In the genomic region with DNA sequence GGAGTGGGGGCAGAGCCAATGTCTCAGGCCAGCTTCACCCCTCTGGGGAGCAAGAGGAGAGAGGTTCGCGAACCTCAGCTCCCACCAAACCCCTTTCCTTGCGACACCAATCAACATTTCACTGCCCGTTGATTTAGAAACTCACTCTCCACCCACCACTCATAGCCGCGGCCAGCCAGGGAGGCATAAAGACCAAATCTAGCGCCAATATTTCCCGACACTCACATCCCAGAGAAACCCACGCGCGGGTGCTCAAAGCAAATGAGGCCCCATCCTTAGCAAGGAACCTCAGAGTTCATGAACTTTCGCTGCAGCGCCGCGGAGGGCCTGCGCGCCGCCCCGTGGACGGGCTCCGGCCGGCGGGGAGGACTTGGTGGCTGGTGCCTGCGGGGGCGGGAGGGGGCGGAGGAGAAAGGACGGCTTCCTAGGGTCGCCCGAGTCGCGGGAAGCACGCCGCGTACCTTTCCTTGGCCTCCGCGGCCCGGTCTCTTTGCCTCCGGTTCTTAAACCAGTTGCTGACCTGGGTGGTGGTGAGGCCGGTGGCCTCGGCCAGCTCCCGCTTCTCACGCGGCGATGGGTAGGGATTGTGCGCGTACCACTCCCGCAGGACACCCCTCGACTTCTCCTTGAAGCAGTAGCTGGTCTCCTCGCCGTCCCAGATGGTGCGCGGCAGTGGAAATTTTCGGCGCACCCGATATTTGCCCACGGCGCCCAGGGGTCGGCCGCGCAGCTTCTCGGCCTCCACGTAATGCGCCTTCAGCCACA, we compare ENCODE assay signal across 8 cellular contexts. TPM values are rescaled to one million over a fixed set of nuclear protein-coding genes. Genes with fewer than 3 reads are reported as not detected.
DNase-seq lines count a peak whose midpoint lies in the region; ATAC-seq and TF ChIP-seq lines count a peak whose summit lies in the region.

No MANE protein-coding gene starts in this region.

- no peak for TF ChIP-seq CTCF in BJ (IDR thresholded peaks at IDR 0.05; ENCODE audit: insufficient read depth, low read depth, low read length)
- no peak for TF ChIP-seq CTCF in mammary epithelial cell (conservative IDR thresholded peaks at IDR 0.05 in 1 of 2, IDR thresholded peaks at IDR 0.05 in 1 of 2; ENCODE audit: extremely low read depth in 1 of 2, insufficient read depth in 1 of 2, low read depth in 1 of 2, low read length in 2 of 2)
- TF ChIP-seq CTCF in foreskin keratinocyte (conservative IDR thresholded peaks at IDR 0.05): no peak

- dilution Hi-C loops in mammary epithelial cell (cut with HindIII; ENCODE audit: low sequenced_read_pairs): loop anchor here (25.0 kb wide), 1 partner anchor 339 kb away; the partner anchor contains the start of genes SLC38A6 and TRMT5

- 20% methylated on average over 20 of the region's 63 CpGs for WGBS in mammary epithelial cell (ENCODE audit: low coverage, missing lambda C conversion rate)

- no peak overlapping the region for H3K27ac ChIP-seq in mammary epithelial cell (ENCODE audit: insufficient read depth, low read depth, low read length)
- H3K27ac ChIP-seq in muscle layer of duodenum (ENCODE audit: low read length): no peak overlapping the region
- H3K27ac ChIP-seq in foreskin keratinocyte: no peak overlapping the region

- no peak overlapping the region for H3K9ac ChIP-seq in mammary epithelial cell (ENCODE audit: insufficient read depth, low read length)

- POLR2A ChIA-PET in BJ (lab: Charles Lee): no interaction called here

- BruUV-seq in mammary epithelial cell (replicated peaks; lab: Mats Ljungman, UMichigan): no TSS peak

- intact Hi-C loops in mammary epithelial cell (cut with micrococcal nuclease): no loop called here

- peaks cover 4% of the 10 kb centered on the region for H3K27me3 ChIP-seq in BJ (ENCODE audit: control insufficient read depth, insufficient read depth, low read length)
- peaks cover 25% of the 10 kb centered on the region for H3K27me3 ChIP-seq in mammary epithelial cell (ENCODE audit: insufficient read depth, low read length)
- peaks cover 96% of the 10 kb centered on the region for H3K27me3 ChIP-seq in muscle layer of duodenum (ENCODE audit: low read depth, low read length)
- peaks cover 100% of the 10 kb centered on the region for H3K27me3 ChIP-seq in foreskin keratinocyte

- H3K79me2 ChIP-seq in mammary epithelial cell (ENCODE audit: insufficient read depth, low read length): no peaks in the 10 kb centered on the region

- H4K20me1 ChIP-seq in mammary epithelial cell (ENCODE audit: insufficient read depth, low read length): no peaks in the 10 kb centered on the region

- H3K9me3 ChIP-seq in mammary epithelial cell (replicated peaks; ENCODE audit: insufficient read depth, low read length): no peaks in the 10 kb centered on the region
- no peaks in the 10 kb centered on the region for H3K9me3 ChIP-seq in muscle layer of duodenum (ENCODE audit: control insufficient read depth in 1 of 2, low read length in 2 of 2)

- CTCF ChIA-PET in BJ (lab: Yijun Ruan, JAX): interaction anchor here (0.6 to 1.4 kb wide), 2 partner anchors 23 to 343 kb away, joined by 3 to 7 read pairs; no protein-coding TSS in a partner anchor
- CTCF ChIA-PET in mammary epithelial cell (lab: Charles Lee; ENCODE audit: low non-redundant PET): no interaction called here

- peak overlapping the region; percentile 83 for H2AFZ ChIP-seq in mammary epithelial cell (ENCODE audit: low read depth, low read length)

- no peak for ATAC-seq in foreskin keratinocyte

- H3K36me3 ChIP-seq in BJ (ENCODE audit: control insufficient read depth, insufficient read depth, low read length) (peaks cover 3% of the 10 kb centered on the region), mammary epithelial cell (ENCODE audit: insufficient read depth, low read length) (no peaks in the 10 kb centered on the region), muscle layer of duodenum (ENCODE audit: control insufficient read depth in 1 of 2, insufficient read depth in 2 of 2, low read length in 2 of 2) (no peaks in the 10 kb centered on the region)

- H3K4me3 ChIP-seq in BJ (ENCODE audit: low read depth, low read length) (peak overlapping the region; percentile 82), mammary epithelial cell (replicated peaks in 1 of 3; ENCODE audit: insufficient read depth in 1 of 3, low read depth in 2 of 3, low read length in 3 of 3) (peak overlapping the region; percentile 30 to 60 (median 50)), muscle layer of duodenum (ENCODE audit: low read depth in 1 of 2, low read length in 2 of 2) (peak overlapping the region; percentile 51 to 79)

- in situ Hi-C loops in mammary epithelial cell (cut with MboI; ENCODE audit: low sequenced_read_pairs in 2 of 2): no loop called here

- H3K4me1 ChIP-seq in mammary epithelial cell (ENCODE audit: insufficient read depth, low read length) (peaks cover 39% of the 10 kb centered on the region), muscle layer of duodenum (ENCODE audit: control insufficient read depth in 1 of 2, insufficient read depth in 2 of 2, low read length in 2 of 2) (peaks cover 0 to 50% of the 10 kb centered on the region in 2 donors), foreskin keratinocyte (no peaks in the 10 kb centered on the region)

- DNase-seq in BJ (ENCODE audit: low read depth) (no peak), HS-27A (ENCODE audit: low read depth) (peak; percentile 15), mammary epithelial cell (peak; percentile 25), HUDEP-2 (lab: John Stamatoyannopoulos, UW; ENCODE audit: unreplicated experiment in 76 of 76) (no peak), cerebellar nuclear complex (lab: John Stamatoyannopoulos, UW) (no peak), foreskin keratinocyte (no peak), activated gamma-delta T cell (lab: John Stamatoyannopoulos, UW) (no peak)

- peak overlapping the region; percentile 89 for H3K4me2 ChIP-seq in mammary epithelial cell (ENCODE audit: insufficient read depth, low read depth, low read length)

RNA-seq across cellular contexts. Expression of gene SIX1, which starts 0.9 kb away (rescaled TPM):
- 3.2 and 6.1 TPM in 2 replicates for polyA plus RNA-seq in BJ (2011; rRNA removed)
- 3.7 and 4.8 TPM in 2 replicates for polyA minus RNA-seq in BJ (2011; rRNA and poly(A)+ RNA removed)
- 1 to 10 TPM in 1 of 2 donors, under 1 TPM in 1; 0.17 to 2.1 TPM for total RNA-seq in mammary epithelial cell
- polyA plus RNA-seq in mammary epithelial cell: 0.36 TPM
- polyA minus RNA-seq in mammary epithelial cell: not detected
- not detected in 2 replicates for total RNA-seq in foreskin keratinocyte
- not detected in 2 replicates for polyA plus RNA-seq in foreskin keratinocyte

Comparison
In these comparisons a context has a peak if more than half of its experiments do, and no peak if none do; other contexts are left out.
1. DNase-seq: peak in HS-27A (single experiment) and mammary epithelial cell (single experiment); none in BJ (single experiment), HUDEP-2 (0 of 76), cerebellar nuclear complex (0 of 2), foreskin keratinocyte (0 of 2) and activated gamma-delta T cell (single experiment).
2. Peak in every context shown above with its lines, with median percentiles within 50 percentile points of each other: H3K4me3 ChIP-seq.